ENCODE assay signal across 9 cellular contexts in genomic region chr3:144770813-144771400, GRCh38.
DNase-seq lines count a peak whose midpoint lies in the region; ATAC-seq, FAIRE-seq and TF ChIP-seq lines count a peak whose summit lies in the region.
"Had no signal": no experiment of that assay in that cellular context is flagged by ENCODE, and none has a peak within 500 bp of the region (broad histone marks: within the 10 kb centered on the region; RNA-seq: fewer than 3 reads in every experiment).

No MANE protein-coding gene starts in this region.

- no peak for ATAC-seq in T-helper 17 cell

- TF ChIP-seq CTCF in AG10803 (conservative IDR thresholded peaks at IDR 0.05; ENCODE audit: low read length) (peak; percentile 35), left ventricle myocardium inferior (IDR thresholded peaks at IDR 0.05; ENCODE audit: borderline replicate concordance) (peak; percentile 31), type B pancreatic cell (conservative IDR thresholded peaks at IDR 0.05) (peak; percentile 72)

- intact Hi-C loops in left ventricle myocardium inferior (cut with micrococcal nuclease), result no loop called here

- H3K36me3 ChIP-seq in SK-N-MC (ENCODE audit: insufficient read depth, low read length) (no peaks in the 10 kb centered on the region), left ventricle myocardium inferior (no peaks in the 10 kb centered on the region)

- TF ChIP-seq POLR2A in H54 (IDR thresholded peaks at IDR 0.05; ENCODE audit: low read depth, low read length), result no peak

- no peaks in the 10 kb centered on the region for H3K27me3 ChIP-seq in left ventricle myocardium inferior (ENCODE audit: low read depth)

- peak; percentile 17 for DNase-seq in AG10803 (ENCODE audit: low read depth)
- no peak for DNase-seq in H54 (ENCODE audit: insufficient read length, low spot score)
- DNase-seq in SK-N-MC (ENCODE audit: low read depth, low spot score), result no peak
- DNase-seq in left ventricle myocardium inferior, result no peak
- DNase-seq in type B pancreatic cell (ENCODE audit: extremely low spot score, unreplicated experiment), result no peak
- DNase-seq in stimulated activated CD4-positive, alpha-beta T cell treated with anti-CD3 and anti-CD28 coated beads, Interleukin-4, amount 100 ng/mL, for 1 hour, result no peak
- no peak for DNase-seq in HUDEP-2 (lab: John Stamatoyannopoulos, UW; ENCODE audit: unreplicated experiment in 76 of 76)
- no peak for DNase-seq in T-helper 17 cell

- no peak overlapping the region for H3K9ac ChIP-seq in SK-N-MC (ENCODE audit: insufficient read length)

- no peaks in the 10 kb centered on the region for H3K27me3 Mint-ChIP-seq in type B pancreatic cell
- H3K27me3 Mint-ChIP-seq in T-helper 17 cell, result no peaks in the 10 kb centered on the region
- H3K27me3 Mint-ChIP-seq: activated naive CD4-positive, alpha-beta T cell treated with anti-CD3 and anti-CD28 coated beads, Interleukin-2, amount 50 U/mL, for 24 hours had no signal

- H3K4me3 Mint-ChIP-seq in type B pancreatic cell (no peak overlapping the region), T-helper 17 cell (no peak overlapping the region)
- H3K4me3 Mint-ChIP-seq: activated naive CD4-positive, alpha-beta T cell treated with anti-CD3 and anti-CD28 coated beads, Interleukin-2, amount 50 U/mL, for 24 hours had no signal

- H3K9me3 ChIP-seq in SK-N-MC (ENCODE audit: low read depth, low read length) (no peaks in the 10 kb centered on the region), left ventricle myocardium inferior (replicated peaks) (no peaks in the 10 kb centered on the region), T-helper 17 cell (ENCODE audit: control insufficient read depth, low read length, poor library complexity, severe bottlenecking) (no peaks in the 10 kb centered on the region)

- peak; percentile 74 for FAIRE-seq in H54 (lab: Jason Lieb, UNC)

- H3K27ac ChIP-seq in SK-N-MC, result peak overlapping the region; percentile 96
- H3K27ac ChIP-seq in left ventricle myocardium inferior (replicated peaks), result peak overlapping the region; percentile 11

- no peaks in the 10 kb centered on the region for H3K36me3 Mint-ChIP-seq in type B pancreatic cell
- H3K36me3 Mint-ChIP-seq in T-helper 17 cell (ENCODE audit: low read depth), result no peaks in the 10 kb centered on the region
- H3K36me3 Mint-ChIP-seq: activated naive CD4-positive, alpha-beta T cell treated with anti-CD3 and anti-CD28 coated beads, Interleukin-2, amount 50 U/mL, for 24 hours had no signal

- H3K4me1 Mint-ChIP-seq in type B pancreatic cell (ENCODE audit: unreplicated experiment) (peaks cover 12% of the 10 kb centered on the region), T-helper 17 cell (no peaks in the 10 kb centered on the region)
- H3K4me1 Mint-ChIP-seq: activated naive CD4-positive, alpha-beta T cell treated with anti-CD3 and anti-CD28 coated beads, Interleukin-2, amount 50 U/mL, for 24 hours had no signal

- H3K9me3 Mint-ChIP-seq in type B pancreatic cell, result no peaks in the 10 kb centered on the region
- H3K9me3 Mint-ChIP-seq: activated naive CD4-positive, alpha-beta T cell treated with anti-CD3 and anti-CD28 coated beads, Interleukin-2, amount 50 U/mL, for 24 hours had no signal

- no peak overlapping the region for H3K27ac Mint-ChIP-seq in type B pancreatic cell
- H3K27ac Mint-ChIP-seq in T-helper 17 cell, result no peak overlapping the region
- H3K27ac Mint-ChIP-seq: activated naive CD4-positive, alpha-beta T cell treated with anti-CD3 and anti-CD28 coated beads, Interleukin-2, amount 50 U/mL, for 24 hours had no signal

- no peak overlapping the region for H3K4me3 ChIP-seq in AG10803 (ENCODE audit: low read length)
- H3K4me3 ChIP-seq in SK-N-MC, result peak overlapping the region; percentile 63
- no peak overlapping the region for H3K4me3 ChIP-seq in left ventricle myocardium inferior

- no peaks in the 10 kb centered on the region for H3K4me1 ChIP-seq in left ventricle myocardium inferior
